ENCODE assay signal across 1 cellular context in genomic region chr1:116739371-116740007, GRCh38.
TF ChIP-seq lines count a peak whose summit lies in the region.

No MANE protein-coding gene starts in this region.

TF ChIP-seq in SK-N-SH treated with all-trans-retinoic acid at 6 μM for 48 hours, 23 proteins besides CTCF, POLR2A, EP300 and RAD21 (continued from another document):
- no peak for TF ChIP-seq ZNF70 (CRISPR knock-in tag; IDR thresholded peaks at IDR 0.05)
- no peak for TF ChIP-seq SNAI2 (CRISPR knock-in tag; IDR thresholded peaks at IDR 0.05)
- TF ChIP-seq ESRRG (CRISPR knock-in tag; IDR thresholded peaks at IDR 0.05), result no peak
- TF ChIP-seq ISL1 (CRISPR knock-in tag; IDR thresholded peaks at IDR 0.05), result no peak
TF ChIP-seq in SK-N-SH treated with all-trans-retinoic acid at 6 μM for 48 hours: peak in this region for 0.
